In the genomic region with DNA sequence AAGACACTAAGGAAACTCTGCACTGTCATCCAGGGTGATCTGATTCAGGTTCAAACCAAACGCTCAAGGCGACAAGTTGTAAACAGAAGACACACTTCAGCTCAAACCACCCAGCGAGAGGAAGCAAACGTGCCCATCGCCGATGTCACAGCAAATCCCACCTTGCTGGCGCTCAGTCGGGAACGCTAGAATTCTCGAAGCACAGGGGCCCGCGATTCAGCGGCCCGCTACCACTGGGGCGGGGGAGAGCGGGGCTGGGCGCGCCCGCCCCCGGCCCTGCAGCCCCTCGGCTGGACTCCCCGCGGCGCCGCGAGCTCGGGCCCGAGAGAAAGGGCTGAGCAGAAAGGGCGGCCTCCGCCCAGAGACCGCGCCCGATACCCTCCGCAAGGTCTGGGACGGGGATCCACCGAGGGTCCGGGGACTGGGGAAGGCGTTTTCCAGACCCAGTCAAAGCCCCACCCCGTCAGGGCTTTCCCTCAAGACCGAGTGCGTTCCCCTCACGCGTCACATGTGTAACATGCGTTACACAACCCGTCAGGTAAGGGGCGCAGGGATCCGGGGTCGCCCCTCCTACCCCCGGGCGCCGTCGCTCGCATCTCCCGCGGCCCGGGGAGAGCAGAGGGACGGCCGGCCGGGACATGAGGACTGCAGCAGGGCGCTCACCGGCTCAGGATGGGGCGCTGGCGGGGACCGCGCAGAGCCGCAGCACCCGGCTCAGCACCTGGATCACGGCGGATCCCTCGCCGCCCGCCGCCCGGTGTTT, we compare ENCODE assay signal across 8 cellular contexts. TPM values are rescaled to one million over a fixed set of nuclear protein-coding genes. Genes with fewer than 3 reads are reported as not detected.
DNase-seq lines count a peak whose midpoint lies in the region; ATAC-seq and TF ChIP-seq lines count a peak whose summit lies in the region.

No MANE protein-coding gene starts in this region.

- ATAC-seq in HG02884 (IDR thresholded peaks at IDR 0.05; ENCODE audit: unreplicated experiment), result peak; percentile 44
- ATAC-seq in activated T-cell treated with anti-CD3 and anti-CD28 coated beads, Interleukin-2, amount 50 U/mL, for 72 hours (replicated peaks in 1 of 2), result peak; percentile 38 to 43

- peak overlapping the region; percentile 90 to 91 for H3K4me3 Mint-ChIP-seq in activated T-cell treated with anti-CD3 and anti-CD28 coated beads, Interleukin-2, amount 50 U/mL, for 72 hours
- peak overlapping the region; percentile 97 for H3K4me3 Mint-ChIP-seq in neural progenitor cell

- peaks cover 19% of the 10 kb centered on the region for H3K27me3 Mint-ChIP-seq in activated T-cell treated with anti-CD3 and anti-CD28 coated beads, Interleukin-2, amount 50 U/mL, for 72 hours (ENCODE audit: low read depth)
- H3K27me3 Mint-ChIP-seq in neural progenitor cell (ENCODE audit: insufficient read depth, low read depth), result no peaks in the 10 kb centered on the region

- WGBS in testis, 2 donors, result 1% methylated on average over 57 of the region's 74 CpGs; no CpG with 5 or more reads in 1 of the 2 donors

- peaks cover 39% of the 10 kb centered on the region for H3K4me1 ChIP-seq in neural progenitor cell
- H3K4me1 ChIP-seq in testis, result peaks cover 8% of the 10 kb centered on the region

- H4K20me1 ChIP-seq in neural progenitor cell (ENCODE audit: low read depth), result peaks cover 47% of the 10 kb centered on the region

- intact Hi-C loops in testis (cut with DNase I; ENCODE audit: low total_unique reads), result no loop called here

- H3K4me1 Mint-ChIP-seq in activated T-cell treated with anti-CD3 and anti-CD28 coated beads, Interleukin-2, amount 50 U/mL, for 72 hours (ENCODE audit: low read depth), result peaks cover 38% of the 10 kb centered on the region
- peaks cover 34% of the 10 kb centered on the region for H3K4me1 Mint-ChIP-seq in neural progenitor cell

- no peaks in the 10 kb centered on the region for H3K9me3 Mint-ChIP-seq in activated T-cell treated with anti-CD3 and anti-CD28 coated beads, Interleukin-2, amount 50 U/mL, for 72 hours
- no peaks in the 10 kb centered on the region for H3K9me3 Mint-ChIP-seq in neural progenitor cell

- no peak for TF ChIP-seq CTCF in fibroblast of mammary gland (conservative IDR thresholded peaks at IDR 0.05; ENCODE audit: control insufficient read depth, insufficient read depth, low read depth, low read length)
- peak; percentile 7 for TF ChIP-seq CTCF in neural progenitor cell (IDR thresholded peaks at IDR 0.05)
- no peak for TF ChIP-seq CTCF in testis (IDR thresholded peaks at IDR 0.05)

- H3K27ac Mint-ChIP-seq in activated T-cell treated with anti-CD3 and anti-CD28 coated beads, Interleukin-2, amount 50 U/mL, for 72 hours, result peak overlapping the region; percentile 93
- H3K27ac Mint-ChIP-seq in neural progenitor cell, result peak overlapping the region; percentile 95

- H3K36me3 ChIP-seq in neural progenitor cell, result no peaks in the 10 kb centered on the region
- no peaks in the 10 kb centered on the region for H3K36me3 ChIP-seq in testis (ENCODE audit: low read depth, missing control alignments)

- H3K9ac ChIP-seq in neural progenitor cell, result peak overlapping the region; percentile 45

- no peaks in the 10 kb centered on the region for H3K9me3 ChIP-seq in neural progenitor cell (ENCODE audit: low read depth)
- H3K9me3 ChIP-seq in testis, result no peaks in the 10 kb centered on the region

- no peak for TF ChIP-seq POLR2A in testis (IDR thresholded peaks at IDR 0.05)

- H3K27ac ChIP-seq in neural progenitor cell (peak overlapping the region; percentile 89), testis (peak overlapping the region; percentile 83 to 84)

- peak overlapping the region; percentile 70 for H2AFZ ChIP-seq in neural progenitor cell (replicated peaks)

- peak overlapping the region; percentile 86 for H3K4me3 ChIP-seq in fibroblast of mammary gland (ENCODE audit: control insufficient read depth, low read depth, low read length)
- H3K4me3 ChIP-seq in neural progenitor cell, result peak overlapping the region; percentile 84
- H3K4me3 ChIP-seq in testis, result peak overlapping the region; percentile 72 to 88

- DNase-seq in DMS79 (lab: John Stamatoyannopoulos, UW), result peak; percentile 1
- DNase-seq in DMS79 treated with DMSO at 0.1 percent for 48 hours (lab: John Stamatoyannopoulos, UW), result no peak
- peak; percentile 65 for DNase-seq in NCI-H526 treated with DMSO at 0.1 percent for 48 hours (lab: John Stamatoyannopoulos, UW)
- DNase-seq in activated T-cell treated with anti-CD3 and anti-CD28 coated beads, Interleukin-2, amount 50 U/mL, for 72 hours, result peak in 1 of 2 donors; percentile 69
- DNase-seq in fibroblast of mammary gland (ENCODE audit: low read depth), result peak; percentile 21
- peak; percentile 84 for DNase-seq in neural progenitor cell (ENCODE audit: low spot score)
- DNase-seq in testis, result peak; percentile 46

- H3K4me2 ChIP-seq in neural progenitor cell, result peak overlapping the region; percentile 79

- H3K79me2 ChIP-seq in neural progenitor cell (ENCODE audit: low read depth), result peaks cover 50% of the 10 kb centered on the region

- peaks cover 31% of the 10 kb centered on the region for H3F3A ChIP-seq in neural progenitor cell (ENCODE audit: low read depth)

- no peaks in the 10 kb centered on the region for H3K27me3 ChIP-seq in neural progenitor cell
- H3K27me3 ChIP-seq in testis, result no peaks in the 10 kb centered on the region

- peaks cover 1 to 4% of the 10 kb centered on the region in 2 donors for H3K36me3 Mint-ChIP-seq in activated T-cell treated with anti-CD3 and anti-CD28 coated beads, Interleukin-2, amount 50 U/mL, for 72 hours (ENCODE audit: insufficient read depth in 2 of 2)
- H3K36me3 Mint-ChIP-seq in neural progenitor cell, result no peaks in the 10 kb centered on the region

RNA-seq across cellular contexts. Expression of gene AGTPBP1, which starts 0.5 kb away (rescaled TPM):
- 10 to 100 TPM; 52.3 to 58.2 TPM for total RNA-seq in activated T-cell treated with anti-CD3 and anti-CD28 coated beads, Interleukin-2, amount 50 U/mL, for 72 hours
- 81.5 and 122 TPM in 2 replicates for total RNA-seq in neural progenitor cell (ENCODE audit: low replicate concordance)
- 10 to 100 TPM; 26.6 to 45.7 TPM for total RNA-seq in testis
- 26.3 TPM for polyA plus RNA-seq in testis (ENCODE audit: insufficient read depth, low read depth, low replicate concordance)
